In genomic region chr12:20491290-20491689, GRCh38 we compare ENCODE assay signal across 1 cellular context.
TF ChIP-seq lines count a peak whose summit lies in the region.

No MANE protein-coding gene starts in this region.

TF ChIP-seq in GM23338, 12 proteins besides CTCF, POLR2A, EP300 and RAD21 (continued from another document):
- TF ChIP-seq ZNF462 (CRISPR knock-in tag; IDR thresholded peaks at IDR 0.05) (no peak), JUNB (IDR thresholded peaks at IDR 0.05; ENCODE audit: unreplicated experiment) (no peak), NANOG (IDR thresholded peaks at IDR 0.05; ENCODE audit: borderline replicate concordance) (no peak), EZH2phosphoT487 (IDR thresholded peaks at IDR 0.05; ENCODE audit: unreplicated experiment) (no peak), EZH2 (IDR thresholded peaks at IDR 0.05; ENCODE audit: low read depth, unreplicated experiment) (no peak), ZNF114 (CRISPR knock-in tag; IDR thresholded peaks at IDR 0.05) (no peak)
- TF ChIP-seq, protein P1, sequence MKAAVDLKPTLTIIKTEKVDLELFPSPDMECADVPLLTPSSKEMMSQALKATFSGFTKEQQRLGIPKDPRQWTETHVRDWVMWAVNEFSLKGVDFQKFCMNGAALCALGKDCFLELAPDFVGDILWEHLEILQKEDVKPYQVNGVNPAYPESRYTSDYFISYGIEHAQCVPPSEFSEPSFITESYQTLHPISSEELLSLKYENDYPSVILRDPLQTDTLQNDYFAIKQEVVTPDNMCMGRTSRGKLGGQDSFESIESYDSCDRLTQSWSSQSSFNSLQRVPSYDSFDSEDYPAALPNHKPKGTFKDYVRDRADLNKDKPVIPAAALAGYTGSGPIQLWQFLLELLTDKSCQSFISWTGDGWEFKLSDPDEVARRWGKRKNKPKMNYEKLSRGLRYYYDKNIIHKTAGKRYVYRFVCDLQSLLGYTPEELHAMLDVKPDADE (IDR thresholded peaks at IDR 0.05) = no peak
